In the genomic region with DNA sequence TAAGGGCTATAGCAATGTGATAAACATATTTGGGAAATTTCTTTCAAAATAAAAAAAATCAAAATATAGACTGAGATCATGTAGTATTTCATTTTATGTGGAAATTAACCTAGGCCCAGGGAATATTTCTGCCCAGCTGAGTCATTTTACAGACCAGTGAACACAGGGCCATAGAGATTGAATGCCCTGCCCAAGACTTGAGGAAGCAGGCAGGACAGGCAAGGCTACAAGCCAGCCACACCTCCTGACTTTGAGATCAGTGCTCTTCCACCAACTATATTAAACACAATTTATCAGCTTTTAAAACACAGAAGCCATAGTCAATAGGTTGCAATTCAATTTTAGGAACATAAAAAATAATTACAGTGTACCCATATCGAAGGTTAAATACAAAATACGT, we compare ENCODE assay signal across 25 cellular contexts. TPM values are rescaled to one million over a fixed set of nuclear protein-coding genes. Genes with fewer than 3 reads are reported as not detected.
"Had no signal": no experiment of that assay in that cellular context is flagged by ENCODE, and none has a peak within 500 bp of the region (broad histone marks: within the 10 kb centered on the region; RNA-seq: fewer than 3 reads in every experiment).

No MANE protein-coding gene starts in this region.

- H3K36me3 ChIP-seq: left ventricle myocardium inferior, ovary, prostate gland, spleen, transverse colon, upper lobe of left lung, vagina had no signal

- ATAC-seq: left cardiac atrium; naive thymus-derived CD4-positive, alpha-beta T cell; natural killer cell treated with Interleukin-12 subunit alpha and Interleukin-12 subunit beta and Interleukin-15 and Interleukin-18, amount 100 ng/mL, for 72 hours; right cardiac atrium; sciatic nerve; stimulated activated memory B cell treated with anti-CD40 and anti-IgM and Interleukin-4, amounts not matched to agents 10 μg/mL and 1 μg/mL and 100 μg/mL, for 72 hours; stimulated activated naive CD8-positive, alpha-beta T cell treated with anti-CD3 and anti-CD28 coated beads, Interleukin-15, amount 100 ng/mL, for 72 hours had no signal

- H3K4me1 ChIP-seq: left ventricle myocardium inferior, prostate gland, spleen, transverse colon, upper lobe of left lung, vagina had no signal

- DNase-seq: islet precursor cell; left cardiac atrium; left ventricle myocardium inferior; mesendoderm; naive thymus-derived CD4-positive, alpha-beta T cell; ovary; retina; right cardiac atrium; spleen; stimulated activated CD4-positive, alpha-beta T cell treated with anti-CD3 and anti-CD28 coated beads, Interleukin-4, amount 100 ng/mL, for 4 hours; stimulated activated CD8-positive, alpha-beta memory T cell treated with anti-CD3 and anti-CD28 coated beads, Interleukin-4, amount 100 ng/mL, for 48 hours; stimulated activated naive CD4-positive, alpha-beta T cell treated with Interleukin-2 at 50 U/mL for 16 hours; stimulated activated naive CD8-positive, alpha-beta T cell treated with anti-CD3 and anti-CD28 coated beads, Interleukin-15, amount 100 ng/mL, for 72 hours; substantia nigra; transverse colon; upper lobe of left lung had no signal

- H3K9me3 ChIP-seq: ovary, prostate gland, transverse colon, upper lobe of left lung, vagina had no signal

- H3K4me1 Mint-ChIP-seq: mesothelial cell of epicardium; naive thymus-derived CD4-positive, alpha-beta T cell; stimulated activated memory B cell treated with anti-CD40 and anti-IgM and Interleukin-4, amounts not matched to agents 10 μg/mL and 1 μg/mL and 100 μg/mL, for 72 hours; stimulated activated naive CD8-positive, alpha-beta T cell treated with anti-CD3 and anti-CD28 coated beads, Interleukin-15, amount 100 ng/mL, for 72 hours had no signal

- H3K36me3 Mint-ChIP-seq: naive thymus-derived CD4-positive, alpha-beta T cell; natural killer cell treated with Interleukin-12 subunit alpha and Interleukin-12 subunit beta and Interleukin-15 and Interleukin-18, amount 100 ng/mL, for 72 hours; stimulated activated memory B cell treated with anti-CD40 and anti-IgM and Interleukin-4, amounts not matched to agents 10 μg/mL and 1 μg/mL and 100 μg/mL, for 72 hours had no signal

- H3K27ac ChIP-seq: hepatocyte, left ventricle myocardium inferior, ovary, prostate gland, skin epidermis, spleen, transverse colon, upper lobe of left lung, vagina had no signal

- H3K4me3 Mint-ChIP-seq: mesothelial cell of epicardium; naive thymus-derived CD4-positive, alpha-beta T cell; natural killer cell treated with Interleukin-12 subunit alpha and Interleukin-12 subunit beta and Interleukin-15 and Interleukin-18, amount 100 ng/mL, for 72 hours; stimulated activated memory B cell treated with anti-CD40 and anti-IgM and Interleukin-4, amounts not matched to agents 10 μg/mL and 1 μg/mL and 100 μg/mL, for 72 hours; stimulated activated naive CD8-positive, alpha-beta T cell treated with anti-CD3 and anti-CD28 coated beads, Interleukin-15, amount 100 ng/mL, for 72 hours had no signal

- H3K27ac Mint-ChIP-seq: mesothelial cell of epicardium; naive thymus-derived CD4-positive, alpha-beta T cell; natural killer cell treated with Interleukin-12 subunit alpha and Interleukin-12 subunit beta and Interleukin-15 and Interleukin-18, amount 100 ng/mL, for 72 hours; stimulated activated memory B cell treated with anti-CD40 and anti-IgM and Interleukin-4, amounts not matched to agents 10 μg/mL and 1 μg/mL and 100 μg/mL, for 72 hours; stimulated activated naive CD8-positive, alpha-beta T cell treated with anti-CD3 and anti-CD28 coated beads, Interleukin-15, amount 100 ng/mL, for 72 hours had no signal

- H3K9me3 Mint-ChIP-seq: natural killer cell treated with Interleukin-12 subunit alpha and Interleukin-12 subunit beta and Interleukin-15 and Interleukin-18, amount 100 ng/mL, for 72 hours; stimulated activated naive CD8-positive, alpha-beta T cell treated with anti-CD3 and anti-CD28 coated beads, Interleukin-15, amount 100 ng/mL, for 72 hours had no signal

- H3K27me3 Mint-ChIP-seq: stimulated activated memory B cell treated with anti-CD40 and anti-IgM and Interleukin-4, amounts not matched to agents 10 μg/mL and 1 μg/mL and 100 μg/mL, for 72 hours; stimulated activated naive CD8-positive, alpha-beta T cell treated with anti-CD3 and anti-CD28 coated beads, Interleukin-15, amount 100 ng/mL, for 72 hours had no signal

- H3K4me3 ChIP-seq: hepatocyte, left ventricle myocardium inferior, lung, ovary, prostate gland, skin epidermis, spleen, transverse colon, upper lobe of left lung, vagina had no signal

- H3K27me3 ChIP-seq: hepatocyte, ovary, spleen, transverse colon, upper lobe of left lung, vagina had no signal

RNA-seq across cellular contexts. Expression of gene CCDC148, which starts 12.9 kb away (rescaled TPM):
- total RNA-seq: natural killer cell treated with Interleukin-12 subunit alpha and Interleukin-12 subunit beta and Interleukin-15 and Interleukin-18, amount 100 ng/mL, for 72 hours; vagina had no signal
